ENCODE assay signal across 8 cellular contexts in genomic region chr17:44331249-44331760, GRCh38. TPM values are rescaled to one million over a fixed set of nuclear protein-coding genes. Genes with fewer than 3 reads are reported as not detected.
DNase-seq lines count a peak whose midpoint lies in the region; ATAC-seq, FAIRE-seq and TF ChIP-seq lines count a peak whose summit lies in the region.

No MANE protein-coding gene starts in this region.

- POLR2A ChIA-PET in A673 (lab: Charles Lee; ENCODE audit: low non-redundant PET) = no interaction called here

- no peak for ATAC-seq in HG02852 (IDR thresholded peaks at IDR 0.05; ENCODE audit: unreplicated experiment)

- BruUV-seq in A673 (replicated peaks; lab: Mats Ljungman, UMichigan) = no TSS peak

- FAIRE-seq in GM18507 (lab: Jason Lieb, UNC) = peak; percentile 93

- H3K27ac ChIP-seq in A673 (ENCODE audit: low read depth, low read length, poor library complexity, severe bottlenecking) (no peak overlapping the region), WERI-Rb-1 (peak overlapping the region; percentile 6; the same call in 1 of the 2 replicates)

- H3K4me1 ChIP-seq in A673 (ENCODE audit: insufficient read depth, low read length, poor library complexity, severe bottlenecking) = no peaks in the 10 kb centered on the region

- DNase-seq in A673 (ENCODE audit: low spot score) (peak; percentile 61), GM18507 (ENCODE audit: extremely low spot score, insufficient read length, low read depth) (no peak), NCI-H2171 (lab: John Stamatoyannopoulos, UW) (peak; percentile 28), WERI-Rb-1 (peak; percentile 90), T47D (ENCODE audit: low read depth in 1 of 2, low spot score in 1 of 2) (peak; percentile 65 to 90), iris pigment epithelial cell (ENCODE audit: low read depth) (peak; percentile 53)
- peak; percentile 71 to 76 for DNase-seq in stimulated activated CD4-positive, alpha-beta T cell treated with anti-CD3 and anti-CD28 coated beads, Interleukin-2, amount 100 ng/mL, for 48 hours

- intact Hi-C loops in A673 (cut with micrococcal nuclease; ENCODE audit: unreplicated experiment) = no loop called here

- no peaks in the 10 kb centered on the region for H3K9me3 ChIP-seq in A673 (ENCODE audit: low read depth, low read length, poor library complexity, severe bottlenecking)
- H3K9me3 ChIP-seq in WERI-Rb-1 (ENCODE audit: severe bottlenecking) = no peaks in the 10 kb centered on the region

- no peaks in the 10 kb centered on the region for H3K27me3 ChIP-seq in A673 (replicated peaks; ENCODE audit: insufficient read depth, low read depth, low read length, poor library complexity)
- no peaks in the 10 kb centered on the region for H3K27me3 ChIP-seq in WERI-Rb-1 (ENCODE audit: insufficient read depth, low read depth, severe bottlenecking)

- CTCF ChIA-PET in A673 (lab: Charles Lee) = interaction anchor here (0.9 kb wide), 1 partner anchor 14 kb away, joined by 3 read pairs; no protein-coding TSS in a partner anchor

- in situ Hi-C loops in T47D (cut with HindIII; ENCODE audit: low pct_unique_long_range_greater_than_20kb, low sequenced_read_pairs) = no loop called here

- TF ChIP-seq CTCF in A673 (conservative IDR thresholded peaks at IDR 0.05; ENCODE audit: low read depth, low read length) (peak; percentile 69), WERI-Rb-1 (IDR thresholded peaks at IDR 0.05; ENCODE audit: low read depth, low read length) (peak; percentile 82)

- H3K4me3 ChIP-seq in A673 (ENCODE audit: low read depth, low read length, poor library complexity, severe bottlenecking) = no peak overlapping the region
- 0 out of 2 replicates have a peak overlapping the region, but pooled peaks have one; percentile 3 for H3K4me3 ChIP-seq in WERI-Rb-1 (ENCODE audit: low read depth, low read length)

- H3K36me3 ChIP-seq in A673 (ENCODE audit: insufficient read depth, low read length, poor library complexity, severe bottlenecking) (no peaks in the 10 kb centered on the region), WERI-Rb-1 (no peaks in the 10 kb centered on the region)

RNA-seq across cellular contexts. Expression of gene SLC25A39, which starts 6.7 kb away (rescaled TPM):
- 75.5 and 83.5 TPM in 2 replicates for total RNA-seq in A673 (2021)

RNA-seq across cellular contexts. Expression of gene GRN, which starts 13.8 kb away (rescaled TPM):
- 50.4 and 52.0 TPM in 2 replicates for total RNA-seq in A673 (2021)

RNA-seq across cellular contexts. Expression of gene RUNDC3A, which starts 22.9 kb away (rescaled TPM):
- total RNA-seq in A673 (2021) = 0.56 and 1.2 TPM in 2 replicates

RNA-seq across cellular contexts. Expression of gene FAM171A2, which starts 32.3 kb away (rescaled TPM):
- total RNA-seq in A673 (2021) = 12.8 and 14.9 TPM in 2 replicates

RNA-seq across cellular contexts. Expression of gene ITGA2B, which starts 58.1 kb away (rescaled TPM):
- 0.62 and 1.0 TPM in 2 replicates for total RNA-seq in A673 (2021)
